15 cellular contexts compared by ENCODE assay signal in genomic region chr1:76105269-76105850, GRCh38. TPM values are rescaled to one million over a fixed set of nuclear protein-coding genes. Genes with fewer than 3 reads are reported as not detected.
DNase-seq lines count a peak whose midpoint lies in the region; ATAC-seq and TF ChIP-seq lines count a peak whose summit lies in the region.
"Had no signal": no experiment of that assay in that cellular context is flagged by ENCODE, and none has a peak within 500 bp of the region (broad histone marks: within the 10 kb centered on the region; RNA-seq: fewer than 3 reads in every experiment).

No MANE protein-coding gene starts in this region.

- H3K4me3 ChIP-seq in BLaER1 treated with 17β-estradiol and CSF1 and Interleukin-3, amounts not matched to agents 10 nM and 100 nM, result no peak overlapping the region
- H3K4me3 ChIP-seq in HEK293 (ENCODE audit: low read depth, low read length) (no peak overlapping the region), spleen (no peak overlapping the region)
- H3K4me3 ChIP-seq: MG63 had no signal

- 0 out of 22 replicates have a peak, but pooled peaks cover 0 to 8% (median 0%) of the 10 kb centered on the region in 11 experiments for H3K9me3 ChIP-seq in BLaER1 treated with 17β-estradiol and CSF1 and Interleukin-3, amounts not matched to agents 10 nM and 100 nM (replicated peaks in 1 of 11)
- H3K9me3 ChIP-seq in HEK293 (ENCODE audit: control insufficient read depth, insufficient read depth, low read depth, low read length), result no peaks in the 10 kb centered on the region
- no peaks in the 10 kb centered on the region for H3K9me3 ChIP-seq in spleen
- H3K9me3 ChIP-seq: MG63 had no signal

- peak overlapping the region in 6 of 11 experiments; percentile 16 to 46 (median 28); a peak in 8 of 22 replicates for H3K4me2 ChIP-seq in BLaER1 treated with 17β-estradiol and CSF1 and Interleukin-3, amounts not matched to agents 10 nM and 100 nM
- H3K4me2 ChIP-seq: KMS-11 had no signal

- WGBS in spleen, 5 donors, result 26 to 45% (median 34%) methylated on average over 3 of the region's 3 CpGs

- POLR2A ChIA-PET in HEK293 (lab: Yijun Ruan, JAX), result no interaction called here

- H3K9me3 Mint-ChIP-seq in activated naive CD8-positive, alpha-beta T cell treated with anti-CD3 and anti-CD28 coated beads, Interleukin-2, amount 50 U/mL, for 24 hours, result no peaks in the 10 kb centered on the region

- TF ChIP-seq CTCF in HEK293 (tag by site-specific recombination; IDR thresholded peaks at IDR 0.05) (no peak), spleen (IDR thresholded peaks at IDR 0.05 in 8 of 11, conservative IDR thresholded peaks at IDR 0.05 in 3 of 11) (no peak)

- CTCF ChIA-PET in HEK293 (lab: Yijun Ruan, JAX), result interaction anchor here (1.2 kb wide), 1 partner anchor 17 kb away, joined by 3 read pairs; no protein-coding TSS in a partner anchor

- DNase-seq in SKM-1 (lab: John Stamatoyannopoulos, UW; ENCODE audit: unreplicated experiment) (peak; percentile 23), NCI-H2227 treated with DMSO at 0.1 percent for 48 hours (lab: John Stamatoyannopoulos, UW) (no peak), spleen (no peak)
- no peak for DNase-seq in activated naive CD8-positive, alpha-beta T cell treated with anti-CD3 and anti-CD28 coated beads, Interleukin-2, amount 50 U/mL, for 24 hours
- DNase-seq: MG63, NCI-H187 treated with DMSO at 0.1 percent for 48 hours, NCI-H2171 treated with DMSO at 0.1 percent for 48 hours, NCI-H510A treated with DMSO at 0.1 percent for 48 hours, SIG-M5 had no signal

- H3K27ac Mint-ChIP-seq in activated naive CD8-positive, alpha-beta T cell treated with anti-CD3 and anti-CD28 coated beads, Interleukin-2, amount 50 U/mL, for 24 hours, result no peak overlapping the region
- H3K27ac Mint-ChIP-seq: CD4-positive, CD25-positive, alpha-beta regulatory T cell had no signal

- no peaks in the 10 kb centered on the region for H3K27me3 Mint-ChIP-seq in activated naive CD8-positive, alpha-beta T cell treated with anti-CD3 and anti-CD28 coated beads, Interleukin-2, amount 50 U/mL, for 24 hours

- intact Hi-C loops in spleen (cut with DNase I; ENCODE audit: low total_unique reads), result no loop called here

- peak; percentile 43 for ATAC-seq in activated naive CD8-positive, alpha-beta T cell treated with anti-CD3 and anti-CD28 coated beads, Interleukin-2, amount 50 U/mL, for 24 hours
- ATAC-seq in GM21526 (IDR thresholded peaks at IDR 0.05; ENCODE audit: low FRiP score, unreplicated experiment) (no peak), GM21529 (IDR thresholded peaks at IDR 0.05; ENCODE audit: unreplicated experiment) (no peak)

- no peak overlapping the region for H3K9ac ChIP-seq in BLaER1 treated with 17β-estradiol and CSF1 and Interleukin-3, amounts not matched to agents 10 nM and 100 nM
- H3K9ac ChIP-seq: KMS-11 had no signal

- H3K27ac ChIP-seq in BLaER1 treated with 17β-estradiol and CSF1 and Interleukin-3, amounts not matched to agents 10 nM and 100 nM, result no peak overlapping the region
- H3K27ac ChIP-seq in HEK293 (ENCODE audit: extremely low read depth, low read depth, low read length), result no peak overlapping the region
- peak overlapping the region in 1 of 8 donors; percentile 17 for H3K27ac ChIP-seq in spleen
- H3K27ac ChIP-seq: KMS-11 had no signal

- H3K36me3 ChIP-seq in BLaER1 treated with 17β-estradiol and CSF1 and Interleukin-3, amounts not matched to agents 10 nM and 100 nM, result peaks cover 0 to 25% (median 0%) of the 10 kb centered on the region in 11 experiments; a peak in 6 of 22 replicates
- no peaks in the 10 kb centered on the region for H3K36me3 ChIP-seq in HEK293 (ENCODE audit: control insufficient read depth in 2 of 2, insufficient read depth in 1 of 2, low read length in 2 of 2)
- no peaks in the 10 kb centered on the region for H3K36me3 ChIP-seq in spleen
- H3K36me3 ChIP-seq: MG63 had no signal

- no peak for TF ChIP-seq POLR2A in spleen (IDR thresholded peaks at IDR 0.05)

- no peak overlapping the region for H3K4me3 Mint-ChIP-seq in activated naive CD8-positive, alpha-beta T cell treated with anti-CD3 and anti-CD28 coated beads, Interleukin-2, amount 50 U/mL, for 24 hours
- H3K4me3 Mint-ChIP-seq: CD4-positive, CD25-positive, alpha-beta regulatory T cell had no signal

- H3K4me1 ChIP-seq in BLaER1 treated with 17β-estradiol and CSF1 and Interleukin-3, amounts not matched to agents 10 nM and 100 nM, result peaks cover 5 to 30% (median 25%) of the 10 kb centered on the region in 10 experiments; a peak in 16 of 20 replicates
- H3K4me1 ChIP-seq in HEK293 (ENCODE audit: control insufficient read depth, insufficient read depth, low read length) (peaks cover 16% of the 10 kb centered on the region), spleen (peaks cover 0 to 19% (median 0%) of the 10 kb centered on the region in 6 donors)

- H4K20me1 ChIP-seq in BLaER1 treated with 17β-estradiol and CSF1 and Interleukin-3, amounts not matched to agents 10 nM and 100 nM, result peaks cover 0 to 66% (median 2%) of the 10 kb centered on the region in 11 experiments; a peak in 10 of 22 replicates

- peaks cover 5% of the 10 kb centered on the region for H3K4me1 Mint-ChIP-seq in activated naive CD8-positive, alpha-beta T cell treated with anti-CD3 and anti-CD28 coated beads, Interleukin-2, amount 50 U/mL, for 24 hours

- no peaks in the 10 kb centered on the region for H3K36me3 Mint-ChIP-seq in activated naive CD8-positive, alpha-beta T cell treated with anti-CD3 and anti-CD28 coated beads, Interleukin-2, amount 50 U/mL, for 24 hours (ENCODE audit: low read depth)

- no peaks in the 10 kb centered on the region for H3K27me3 ChIP-seq in BLaER1 treated with 17β-estradiol and CSF1 and Interleukin-3, amounts not matched to agents 10 nM and 100 nM
- H3K27me3 ChIP-seq in spleen (replicated peaks in 1 of 7), result no peaks in the 10 kb centered on the region
- H3K27me3 ChIP-seq: MG63 had no signal

TF ChIP-seq in HEK293, 187 proteins besides CTCF, POLR2A, EP300 and RAD21 (continues in another document):
- TF ChIP-seq ZNF530 (tag by site-specific recombination; IDR thresholded peaks at IDR 0.05; ENCODE audit: low read depth), result no peak
- no peak for TF ChIP-seq ZNF639 (tag by site-specific recombination; IDR thresholded peaks at IDR 0.05)
- peak; percentile 59 for TF ChIP-seq IKZF3 (tag by site-specific recombination; IDR thresholded peaks at IDR 0.05)
- TF ChIP-seq TCF7L2 (IDR thresholded peaks at IDR 0.05; ENCODE audit: borderline replicate concordance, low read depth, low read length), result peak; percentile 58; the same call in 1 of the 2 replicates
- TF ChIP-seq ZNF560 (tag by site-specific recombination; IDR thresholded peaks at IDR 0.05; ENCODE audit: borderline replicate concordance), result no peak
- TF ChIP-seq SP7 (tag by site-specific recombination; IDR thresholded peaks at IDR 0.05), result peak; percentile 72
- TF ChIP-seq MZF1 (tag by site-specific recombination; IDR thresholded peaks at IDR 0.05; ENCODE audit: borderline replicate concordance), result peak; percentile 17; the same call in 1 of the 2 replicates
- TF ChIP-seq ZNF23 (tag by site-specific recombination; IDR thresholded peaks at IDR 0.05; ENCODE audit: borderline replicate concordance), result no peak
- TF ChIP-seq KLF16 (tag by site-specific recombination; IDR thresholded peaks at IDR 0.05), result 0 out of 2 replicates have a peak, but pooled peaks have one; percentile 43
- TF ChIP-seq HOXD13 (CRISPR knock-in tag; IDR thresholded peaks at IDR 0.05; ENCODE audit: borderline replicate concordance), result peak; percentile 96
- TF ChIP-seq KLF10 (tag by site-specific recombination; IDR thresholded peaks at IDR 0.05), result 0 out of 2 replicates have a peak, but pooled peaks have one; percentile 16
- TF ChIP-seq ZNF366 (tag by site-specific recombination; conservative IDR thresholded peaks at IDR 0.05), result 0 out of 2 replicates have a peak, but pooled peaks have one; percentile 34
- TF ChIP-seq ZNF664 (tag by site-specific recombination; IDR thresholded peaks at IDR 0.05), result peak; percentile 88
- TF ChIP-seq BCL6B (tag by site-specific recombination; IDR thresholded peaks at IDR 0.05), result peak; percentile 47; the same call in 1 of the 2 replicates
- TF ChIP-seq ZEB2 (tag by site-specific recombination; IDR thresholded peaks at IDR 0.05), result peak; percentile 34; the same call in 1 of the 2 replicates
- TF ChIP-seq ZNF692 (tag by site-specific recombination; IDR thresholded peaks at IDR 0.05), result 0 out of 2 replicates have a peak, but pooled peaks have one; percentile 38

RNA-seq across cellular contexts. Expression of gene ST6GALNAC3, which starts 30.8 kb away (rescaled TPM):
- 10 to 100 TPM in 5 of 7 donors, 1 to 10 TPM in 2; 8.1 to 24.7 (median 11.9) TPM for total RNA-seq in spleen
- 1 to 10 TPM in 2 of 3 donors, under 1 TPM in 1; 0.93 to 2.9 (median 1.5) TPM for polyA plus RNA-seq in spleen
